Comparison of ENCODE assay signal across 9 cellular contexts in the genomic region with DNA sequence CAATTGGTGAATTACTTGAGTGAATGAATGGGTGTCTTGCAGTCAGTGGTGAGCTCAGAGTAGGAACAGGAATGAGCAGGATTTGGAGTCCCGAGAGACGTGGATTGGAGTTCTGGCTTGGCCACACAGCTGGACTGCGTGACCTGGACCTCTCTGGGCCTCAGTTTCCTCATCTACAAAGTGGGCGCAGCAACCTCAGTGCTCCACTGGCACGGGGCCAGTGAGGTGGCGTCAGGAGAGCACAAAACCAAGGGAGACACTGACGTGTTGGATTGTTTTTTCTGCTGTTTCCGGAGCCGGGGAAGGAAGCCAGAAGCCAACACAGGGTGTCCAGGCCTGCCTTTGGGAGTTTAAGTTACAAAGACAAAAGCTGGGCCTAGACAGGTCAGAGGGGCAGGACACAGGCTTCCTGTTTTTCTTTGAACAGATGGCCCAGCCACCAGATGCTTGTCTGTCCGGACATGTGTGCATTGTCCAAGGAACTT. TPM values are rescaled to one million over a fixed set of nuclear protein-coding genes. Genes with fewer than 3 reads are reported as not detected.
DNase-seq lines count a peak whose midpoint lies in the region; ATAC-seq, FAIRE-seq and TF ChIP-seq lines count a peak whose summit lies in the region.
"Had no signal": no experiment of that assay in that cellular context is flagged by ENCODE, and none has a peak within 500 bp of the region (broad histone marks: within the 10 kb centered on the region; RNA-seq: fewer than 3 reads in every experiment).

No MANE protein-coding gene starts in this region.

- H3K27me3 ChIP-seq in bronchial epithelial cell (ENCODE audit: control insufficient read depth, insufficient read depth, low read length): no peaks in the 10 kb centered on the region
- no peaks in the 10 kb centered on the region for H3K27me3 ChIP-seq in suprapubic skin

- FAIRE-seq in bronchial epithelial cell (lab: Jason Lieb, UNC): no peak

- no peaks in the 10 kb centered on the region for H3K36me3 ChIP-seq in bronchial epithelial cell (ENCODE audit: control insufficient read depth, insufficient read depth, low read length)
- H3K36me3 ChIP-seq in suprapubic skin: no peaks in the 10 kb centered on the region

- no peak for TF ChIP-seq EP300 in suprapubic skin (IDR thresholded peaks at IDR 0.05)

- no peaks in the 10 kb centered on the region for H3K9me3 ChIP-seq in suprapubic skin

- H3K27ac Mint-ChIP-seq in activated naive CD4-positive, alpha-beta T cell treated with anti-CD3 and anti-CD28 coated beads, Interleukin-2, amount 10 ng/mL, durations not matched to agents 7 days and 5 days: no peak overlapping the region
- H3K27ac Mint-ChIP-seq: effector memory CD8-positive, alpha-beta T cell had no signal

- no peaks in the 10 kb centered on the region for H3K4me1 Mint-ChIP-seq in activated naive CD4-positive, alpha-beta T cell treated with anti-CD3 and anti-CD28 coated beads, Interleukin-2, amount 10 ng/mL, durations not matched to agents 7 days and 5 days

- CTCF ChIA-PET in activated naive CD4-positive, alpha-beta T cell treated with anti-CD3 and anti-CD28 coated beads, Interleukin-2, amount 10 ng/mL, durations not matched to agents 7 days and 5 days (lab: Charles Lee): interaction anchor here (0.6 kb wide), 1 partner anchor 109 kb away, joined by 3 read pairs; no protein-coding TSS in a partner anchor

- TF ChIP-seq CTCF in bronchial epithelial cell (IDR thresholded peaks at IDR 0.05; ENCODE audit: insufficient read depth, low read length, severe bottlenecking) (no peak), suprapubic skin (IDR thresholded peaks at IDR 0.05) (no peak)

- H3K4me1 ChIP-seq in suprapubic skin: peaks cover 31% of the 10 kb centered on the region

- no peak for TF ChIP-seq POLR2A in suprapubic skin (IDR thresholded peaks at IDR 0.05)

- peaks cover 100% of the 10 kb centered on the region for H3K27me3 Mint-ChIP-seq in activated naive CD4-positive, alpha-beta T cell treated with anti-CD3 and anti-CD28 coated beads, Interleukin-2, amount 10 ng/mL, durations not matched to agents 7 days and 5 days

- no peaks in the 10 kb centered on the region for H3K36me3 Mint-ChIP-seq in activated naive CD4-positive, alpha-beta T cell treated with anti-CD3 and anti-CD28 coated beads, Interleukin-2, amount 10 ng/mL, durations not matched to agents 7 days and 5 days

- 34% methylated on average over 10 of the region's 10 CpGs for WGBS in suprapubic skin

- no peaks in the 10 kb centered on the region for H3K9me3 Mint-ChIP-seq in activated naive CD4-positive, alpha-beta T cell treated with anti-CD3 and anti-CD28 coated beads, Interleukin-2, amount 10 ng/mL, durations not matched to agents 7 days and 5 days
- H3K9me3 Mint-ChIP-seq: effector memory CD8-positive, alpha-beta T cell had no signal

- no peak overlapping the region for H3K4me3 ChIP-seq in bronchial epithelial cell (ENCODE audit: low read depth, low read length)
- no peak overlapping the region for H3K4me3 ChIP-seq in suprapubic skin

- H3K4me3 Mint-ChIP-seq in activated naive CD4-positive, alpha-beta T cell treated with anti-CD3 and anti-CD28 coated beads, Interleukin-2, amount 10 ng/mL, durations not matched to agents 7 days and 5 days: no peak overlapping the region
- H3K4me3 Mint-ChIP-seq: effector memory CD8-positive, alpha-beta T cell had no signal

- intact Hi-C loops in left colon (cut with DNase I, micrococcal nuclease): no loop called here

- no peak for ATAC-seq in left colon
- ATAC-seq: effector memory CD8-positive, alpha-beta T cell had no signal

- DNase-seq in M059J (ENCODE audit: low read depth) (peak; percentile 57), bronchial epithelial cell (ENCODE audit: low read depth) (peak; percentile 80), left colon (peak; percentile 46 to 51), suprapubic skin (ENCODE audit: low spot score in 2 of 2) (peak in 1 of 2 donors; percentile 78), iPS-NIHi11 (ENCODE audit: low spot score) (no peak), NCI-H446 treated with DMSO at 0.1 percent for 48 hours (lab: John Stamatoyannopoulos, UW) (no peak), NCI-H524 treated with DMSO at 0.1 percent for 48 hours (lab: John Stamatoyannopoulos, UW) (no peak)
- DNase-seq in activated naive CD4-positive, alpha-beta T cell treated with anti-CD3 and anti-CD28 coated beads, Interleukin-2, amount 10 ng/mL, durations not matched to agents 7 days and 5 days: no peak
- DNase-seq: effector memory CD8-positive, alpha-beta T cell had no signal

- H3K27ac ChIP-seq in suprapubic skin: peak overlapping the region; percentile 56

RNA-seq across cellular contexts. Expression of a gene that starts 6.5 kb away (rescaled TPM):
- total RNA-seq in M059J (2014; rRNA removed; shearing (Covaris generic)): 1.8 and 13.0 TPM in 2 replicates
- 10.5 and 21.4 TPM in 2 replicates for total RNA-seq in bronchial epithelial cell
- 10 to 100 TPM; 64.7 to 77.6 TPM for total RNA-seq in left colon
- 100 to 1,000 TPM in 2 of 4 donors, 10 to 100 TPM in 2; 69.7 to 188 (median 98.3) TPM for total RNA-seq in suprapubic skin

RNA-seq across cellular contexts. Expression of a gene that starts 27.1 kb away (rescaled TPM):
- not detected in 2 replicates for total RNA-seq in M059J (2014; rRNA removed; shearing (Covaris generic))
- total RNA-seq in bronchial epithelial cell: not detected in 2 replicates
- not detected for total RNA-seq in left colon
- not detected for total RNA-seq in suprapubic skin

RNA-seq across cellular contexts. Expression of a gene that starts 29.4 kb away (rescaled TPM):
- total RNA-seq in M059J (2014; rRNA removed; shearing (Covaris generic)): not detected in 2 replicates
- total RNA-seq in bronchial epithelial cell: not detected in 2 replicates
- total RNA-seq in left colon: not detected
- total RNA-seq in suprapubic skin: not detected

Comparison
In these comparisons a context has a peak if more than half of its experiments do, and no peak if none do; other contexts are left out.
1. DNase-seq: peak in M059J (single experiment), bronchial epithelial cell (single experiment) and left colon (2 of 2); none in iPS-NIHi11 (single experiment), NCI-H446 treated with DMSO at 0.1 percent for 48 hours (single experiment), NCI-H524 treated with DMSO at 0.1 percent for 48 hours (single experiment) and activated naive CD4-positive, alpha-beta T cell treated with anti-CD3 and anti-CD28 coated beads, Interleukin-2, amount 10 ng/mL, durations not matched to agents 7 days and 5 days (single experiment).